ENCODE assay signal across 1 cellular context in genomic region chr1:150385537-150386445, GRCh38.
TF ChIP-seq lines count a peak whose summit lies in the region.

No MANE protein-coding gene starts in this region.

TF ChIP-seq in GM12878, 131 proteins besides CTCF, POLR2A, EP300 and RAD21 (continued from another document):
- TF ChIP-seq ZBTB11 (CRISPR knock-in tag; IDR thresholded peaks at IDR 0.05): no peak
